1 cellular context compared by ENCODE assay signal in genomic region chr6:31541658-31542521, GRCh38.
TF ChIP-seq lines count a peak whose summit lies in the region.

Gene DDX39B (minus strand): TSS chr6:31542003. CDS start chr6:31540532, 1,471 bp downstream.

TF ChIP-seq in HepG2, 621 proteins besides CTCF, POLR2A, EP300 and RAD21 (continued from another document):
- TF ChIP-seq LBX2 (CRISPR knock-in tag; IDR thresholded peaks at IDR 0.05; ENCODE audit: borderline replicate concordance) (peak; percentile 74; the same call in 1 of the 2 replicates), ZNF816 (CRISPR knock-in tag; IDR thresholded peaks at IDR 0.05; ENCODE audit: borderline replicate concordance) (peak; percentile 71; the same call in 1 of the 2 replicates), MBD4 (IDR thresholded peaks at IDR 0.05; ENCODE audit: borderline replicate concordance, low read length) (no peak), XRCC5 (optimal IDR thresholded peaks at IDR 0.05; ENCODE audit: low read length) (no peak), ZNF512B (CRISPR knock-in tag; IDR thresholded peaks at IDR 0.05; ENCODE audit: borderline replicate concordance) (peak; percentile 95; the same call in 1 of the 2 replicates)
